In genomic region chr6:163455553-163455952, GRCh38 we compare ENCODE assay signal across 22 cellular contexts. TPM values are rescaled to one million over a fixed set of nuclear protein-coding genes. Genes with fewer than 3 reads are reported as not detected.
A peak's percentile ranks its signal among the peaks of the same experiment; 100 is the strongest.
DNase-seq lines count a peak whose midpoint lies in the region; ATAC-seq and TF ChIP-seq lines count a peak whose summit lies in the region.
"Had no signal": no experiment of that assay in that cellular context is flagged by ENCODE, and none has a peak within 500 bp of the region (broad histone marks: within the 10 kb centered on the region; RNA-seq: fewer than 3 reads in every experiment).

No MANE protein-coding gene starts in this region.

- no peaks in the 10 kb centered on the region for H3K36me3 ChIP-seq in psoas muscle (ENCODE audit: insufficient read depth in 1 of 2, low read depth in 1 of 2)
- H3K36me3 ChIP-seq: thyroid gland had no signal

- H3K27ac Mint-ChIP-seq in HFFc6 (no peak overlapping the region), T-cell (no peak overlapping the region)
- H3K27ac Mint-ChIP-seq in central memory CD8-positive, alpha-beta T cell (ENCODE audit: low read depth): peak overlapping the region; percentile 39

- H3K27ac ChIP-seq in psoas muscle: peak overlapping the region; percentile 73
- H3K27ac ChIP-seq: right atrium auricular region, thyroid gland had no signal

- peak; percentile 34 for DNase-seq in ELR (ENCODE audit: low read depth)
- DNase-seq in HFFc6: peak; percentile 26
- DNase-seq in central memory CD8-positive, alpha-beta T cell (ENCODE audit: low spot score in 2 of 2): no peak
- no peak for DNase-seq in psoas muscle
- DNase-seq in T-cell: no peak
- no peak for DNase-seq in G401 (ENCODE audit: low spot score)
- no peak for DNase-seq in occipital lobe (lab: John Stamatoyannopoulos, UW)
- DNase-seq: activated CD4-positive, alpha-beta T cell treated with anti-CD3 and anti-CD28 coated beads for 1 hour; activated naive CD4-positive, alpha-beta T cell treated with anti-CD3 and anti-CD28 coated beads, Interleukin-2, amount 50 U/mL, for 16 hours; activated T-cell treated with anti-CD3 and anti-CD28 coated beads, Interleukin-2, amount 50 U/mL, for 48 hours; CD4-positive, CD25-positive, alpha-beta regulatory T cell; DMS153; effector CD8-positive, alpha-beta T cell; kidney glomerular epithelial cell; mammary epithelial cell; NCI-H1105; NCI-H2029; NCI-H226; SHP77; stimulated activated CD4-positive, alpha-beta T cell treated with anti-CD3 and anti-CD28 coated beads, Interleukin-15, amount 100 ng/mL, for 24 hours; thyroid gland had no signal

- H3K9me3 ChIP-seq in psoas muscle: no peaks in the 10 kb centered on the region
- H3K9me3 ChIP-seq: right atrium auricular region, thyroid gland had no signal

- POLR2A ChIA-PET in T-cell (lab: Charles Lee): no interaction called here

- H3K4me1 ChIP-seq in psoas muscle: peaks cover 95% of the 10 kb centered on the region

- intact Hi-C loops in psoas muscle (cut with DNase I): loop anchor here in 1 of 2 donors (5.0 kb wide), 1 partner anchor 37 kb away; no protein-coding TSS in a partner anchor

- in situ Hi-C loops in G401 (cut with HindIII; ENCODE audit: low sequenced_read_pairs): no loop called here

- no peak for TF ChIP-seq CTCF in HFFc6 (IDR thresholded peaks at IDR 0.05)
- no peak for TF ChIP-seq CTCF in psoas muscle (IDR thresholded peaks at IDR 0.05)

- no peak for ATAC-seq in central memory CD8-positive, alpha-beta T cell (replicated peaks; ENCODE audit: extremely low read depth, poor library complexity, severe bottlenecking)
- ATAC-seq in psoas muscle (no peak), T-cell (replicated peaks in 1 of 4) (no peak)

- H3K4me3 ChIP-seq in psoas muscle: no peak overlapping the region
- H3K4me3 ChIP-seq: right atrium auricular region, thyroid gland had no signal

- peaks cover 30% of the 10 kb centered on the region for H3K36me3 Mint-ChIP-seq in HFFc6 (ENCODE audit: low read depth)
- peaks cover 12% of the 10 kb centered on the region for H3K36me3 Mint-ChIP-seq in central memory CD8-positive, alpha-beta T cell (ENCODE audit: insufficient read depth)
- peaks cover 5% of the 10 kb centered on the region for H3K36me3 Mint-ChIP-seq in T-cell

- CTCF ChIA-PET in T-cell (lab: Charles Lee): interaction anchor here in 1 of 2 donors (1.4 kb wide), 1 partner anchor 14 kb away, joined by 3 read pairs; no protein-coding TSS in a partner anchor

- H3K4me3 Mint-ChIP-seq in HFFc6 (no peak overlapping the region), T-cell (no peak overlapping the region)
- H3K4me3 Mint-ChIP-seq in central memory CD8-positive, alpha-beta T cell: no peak overlapping the region

- H3K4me1 Mint-ChIP-seq in HFFc6 (ENCODE audit: low read depth): peaks cover 78% of the 10 kb centered on the region
- peaks cover 60% of the 10 kb centered on the region for H3K4me1 Mint-ChIP-seq in central memory CD8-positive, alpha-beta T cell
- H3K4me1 Mint-ChIP-seq in T-cell: peaks cover 64 to 72% (median 69%) of the 10 kb centered on the region in 3 donors

- H3K27me3 Mint-ChIP-seq in HFFc6 (ENCODE audit: insufficient read depth) (no peaks in the 10 kb centered on the region), T-cell (no peaks in the 10 kb centered on the region)
- H3K27me3 Mint-ChIP-seq in central memory CD8-positive, alpha-beta T cell: no peaks in the 10 kb centered on the region
- H3K27me3 Mint-ChIP-seq: CD4-positive, CD25-positive, alpha-beta regulatory T cell had no signal

- H3K27me3 ChIP-seq in psoas muscle (ENCODE audit: insufficient read depth in 3 of 3, low read length in 2 of 3): no peaks in the 10 kb centered on the region
- H3K27me3 ChIP-seq: right atrium auricular region, thyroid gland had no signal

- H3K9me3 Mint-ChIP-seq in HFFc6 (no peaks in the 10 kb centered on the region), T-cell (no peaks in the 10 kb centered on the region)
- H3K9me3 Mint-ChIP-seq in central memory CD8-positive, alpha-beta T cell: no peaks in the 10 kb centered on the region
- H3K9me3 Mint-ChIP-seq: CD4-positive, CD25-positive, alpha-beta regulatory T cell had no signal

RNA-seq across cellular contexts. Expression of gene QKI, which starts 41.0 kb away (rescaled TPM):
- total RNA-seq in HFFc6 (2021; fragmentation: NEBNext Ultra II Directional; extraction: Animal tissue kit (Norgen Biotek cat#: 25700)): 10 to 100 TPM; 71.3 to 90.5 (median 85.1) TPM
- 100 to 1,000 TPM; 275 to 421 (median 308) TPM for total RNA-seq in psoas muscle
- 100 to 1,000 TPM in 1 of 3 donors, 10 to 100 TPM in 2; 62.0 to 266 (median 82.1) TPM for polyA plus RNA-seq in psoas muscle
- 10 to 100 TPM; 50.2 to 84.3 (median 52.2) TPM for total RNA-seq in T-cell
- 107 and 133 TPM in 2 replicates for total RNA-seq in G401 (2014; rRNA removed; shearing (Covaris generic))
- 305 TPM for total RNA-seq in occipital lobe

Comparison
In these comparisons a context has a peak if more than half of its experiments do, and no peak if none do; other contexts are left out.
1. DNase-seq: peak in ELR (single experiment) and HFFc6 (single experiment); none in central memory CD8-positive, alpha-beta T cell (0 of 2), psoas muscle (0 of 2), T-cell (0 of 34), G401 (single experiment) and occipital lobe (single experiment).